Comparison of ENCODE assay signal across 8 cellular contexts in the genomic region with DNA sequence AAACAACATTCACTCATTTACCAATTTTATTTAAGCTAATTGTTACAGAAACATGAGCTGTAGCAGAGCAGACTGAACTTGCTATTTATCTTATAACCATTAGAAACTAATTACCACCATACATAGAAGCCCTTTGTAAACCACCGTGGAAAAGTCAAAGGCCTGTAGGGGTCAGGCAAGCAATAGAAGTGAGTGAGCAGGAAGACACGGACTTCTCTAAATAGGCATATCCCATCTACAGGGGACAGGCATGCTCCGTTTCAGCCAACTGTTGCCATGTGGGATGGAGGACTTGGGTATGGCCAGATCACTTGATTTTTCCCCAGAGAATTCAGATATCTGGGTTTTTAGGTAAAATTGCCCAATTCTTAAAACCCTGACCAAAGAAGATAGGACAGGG. TPM values are rescaled to one million over a fixed set of nuclear protein-coding genes. Genes with fewer than 3 reads are reported as not detected.
DNase-seq lines count a peak whose midpoint lies in the region; ATAC-seq and TF ChIP-seq lines count a peak whose summit lies in the region.

No MANE protein-coding gene starts in this region.

- no peak for TF ChIP-seq POLR2A in gastroesophageal sphincter (IDR thresholded peaks at IDR 0.05)

- CTCF ChIA-PET in OCI-LY7 (lab: Charles Lee; ENCODE audit: unreplicated experiment): no interaction called here

- no peak overlapping the region for H2AFZ ChIP-seq in OCI-LY7 (ENCODE audit: low read length)

- H3K27ac ChIP-seq in OCI-LY7 (ENCODE audit: low read depth, low read length, poor library complexity, severe bottlenecking) (no peak overlapping the region), gastroesophageal sphincter (peak overlapping the region; percentile 52 to 76 (median 72))

- no peak for TF ChIP-seq EP300 in gastroesophageal sphincter (IDR thresholded peaks at IDR 0.05)

- intact Hi-C loops in Right ventricle myocardium inferior (cut with DNase I): loop anchor here (5.0 to 10.0 kb wide), 3 partner anchors 163 to 520 kb away; partner anchors contain the start of gene SLC12A2
- intact Hi-C loops in cardiac septum (cut with DNase I): loop anchor here (5.0 kb wide), 1 partner anchor 520 kb away; the partner anchor contains the start of gene SLC12A2
- intact Hi-C loops in OCI-LY7 (cut with micrococcal nuclease; ENCODE audit: unreplicated experiment): loop anchor here (10.0 kb wide), 1 partner anchor 323 kb away; no protein-coding TSS in a partner anchor
- intact Hi-C loops in posterior vena cava (cut with DNase I): loop anchor here in 1 of 2 donors (10.0 kb wide), 1 partner anchor 643 kb away; no protein-coding TSS in a partner anchor

- H3K36me3 ChIP-seq in OCI-LY7 (ENCODE audit: insufficient read depth, low read length): no peaks in the 10 kb centered on the region
- peaks cover 0 to 6% of the 10 kb centered on the region in 2 donors for H3K36me3 ChIP-seq in gastroesophageal sphincter

- ATAC-seq in Right ventricle myocardium inferior: peak; percentile 72
- peak; percentile 30 for ATAC-seq in gastroesophageal sphincter
- ATAC-seq in HG03280 (IDR thresholded peaks at IDR 0.05; ENCODE audit: unreplicated experiment): no peak
- ATAC-seq in HG02588 (IDR thresholded peaks at IDR 0.05; ENCODE audit: unreplicated experiment): no peak

- H3K79me2 ChIP-seq in OCI-LY7 (ENCODE audit: insufficient read depth, low read depth, low read length): no peaks in the 10 kb centered on the region

- POLR2A ChIA-PET in OCI-LY7 (lab: Charles Lee): interaction anchor here (1.0 kb wide), 1 partner anchor 9 kb away, joined by 4 read pairs; no protein-coding TSS in a partner anchor

- BruUV-seq in OCI-LY7 (replicated peaks; lab: Mats Ljungman, UMichigan): no TSS peak

- H3K4me2 ChIP-seq in OCI-LY7 (ENCODE audit: low read length): no peak overlapping the region

- no peaks in the 10 kb centered on the region for H3K4me1 ChIP-seq in OCI-LY7 (ENCODE audit: insufficient read depth, low read length, poor library complexity, severe bottlenecking)
- H3K4me1 ChIP-seq in gastroesophageal sphincter: peaks cover 6 to 44% (median 13%) of the 10 kb centered on the region in 3 donors

- TF ChIP-seq CTCF in OCI-LY7 (conservative IDR thresholded peaks at IDR 0.05; ENCODE audit: low read length) (peak; percentile 59), gastroesophageal sphincter (IDR thresholded peaks at IDR 0.05) (peak; percentile 25 to 55 (median 32))

- H4K20me1 ChIP-seq in OCI-LY7 (ENCODE audit: insufficient read depth, low read length): no peaks in the 10 kb centered on the region

- no peaks in the 10 kb centered on the region for H3K9me2 ChIP-seq in OCI-LY7 (ENCODE audit: insufficient read depth, low read length)

- no peaks in the 10 kb centered on the region for H3K27me3 ChIP-seq in gastroesophageal sphincter

- H3K4me3 ChIP-seq in OCI-LY7 (ENCODE audit: low read depth, low read length, poor library complexity, severe bottlenecking): no peak overlapping the region
- H3K4me3 ChIP-seq in gastroesophageal sphincter: no peak overlapping the region

- H3K9me3 ChIP-seq in OCI-LY7 (ENCODE audit: low read length) (no peaks in the 10 kb centered on the region), gastroesophageal sphincter (no peaks in the 10 kb centered on the region)

- DNase-seq in Right ventricle myocardium inferior (ENCODE audit: missing footprints): no peak
- DNase-seq in cardiac septum (ENCODE audit: low spot score): no peak
- peak; percentile 9 for DNase-seq in OCI-LY7 (ENCODE audit: low spot score)
- DNase-seq in posterior vena cava (ENCODE audit: low spot score): no peak
- DNase-seq in NCI-H774 (lab: John Stamatoyannopoulos, UW): no peak

- 10 to 14% methylated on average over 3 of the region's 3 CpGs for WGBS in gastroesophageal sphincter (ENCODE audit: low coverage in 1 of 2), 2 donors

RNA-seq across cellular contexts. Expression of gene PRRC1, which starts 44.8 kb away (rescaled TPM):
- 20.3 TPM for total RNA-seq in Right ventricle myocardium inferior
- 26.5 TPM for total RNA-seq in cardiac septum
- 32.7 and 37.3 TPM in 2 replicates for total RNA-seq in OCI-LY7 (2014; rRNA removed; shearing (Covaris generic))
- total RNA-seq in OCI-LY7 (2022): 46.5 and 52.5 TPM in 2 replicates
- total RNA-seq in gastroesophageal sphincter: 10 to 100 TPM; 27.2 to 49.1 (median 30.1) TPM
- 10 to 100 TPM; 46.6 to 49.0 TPM for total RNA-seq in posterior vena cava

Comparison
In these comparisons a context has a peak if more than half of its experiments do, and no peak if none do; other contexts are left out.
1. ATAC-seq: peak in Right ventricle myocardium inferior (single experiment) and gastroesophageal sphincter (single experiment); none in HG03280 (single experiment) and HG02588 (single experiment).